ENCODE assay signal across 8 cellular contexts in the genomic region with DNA sequence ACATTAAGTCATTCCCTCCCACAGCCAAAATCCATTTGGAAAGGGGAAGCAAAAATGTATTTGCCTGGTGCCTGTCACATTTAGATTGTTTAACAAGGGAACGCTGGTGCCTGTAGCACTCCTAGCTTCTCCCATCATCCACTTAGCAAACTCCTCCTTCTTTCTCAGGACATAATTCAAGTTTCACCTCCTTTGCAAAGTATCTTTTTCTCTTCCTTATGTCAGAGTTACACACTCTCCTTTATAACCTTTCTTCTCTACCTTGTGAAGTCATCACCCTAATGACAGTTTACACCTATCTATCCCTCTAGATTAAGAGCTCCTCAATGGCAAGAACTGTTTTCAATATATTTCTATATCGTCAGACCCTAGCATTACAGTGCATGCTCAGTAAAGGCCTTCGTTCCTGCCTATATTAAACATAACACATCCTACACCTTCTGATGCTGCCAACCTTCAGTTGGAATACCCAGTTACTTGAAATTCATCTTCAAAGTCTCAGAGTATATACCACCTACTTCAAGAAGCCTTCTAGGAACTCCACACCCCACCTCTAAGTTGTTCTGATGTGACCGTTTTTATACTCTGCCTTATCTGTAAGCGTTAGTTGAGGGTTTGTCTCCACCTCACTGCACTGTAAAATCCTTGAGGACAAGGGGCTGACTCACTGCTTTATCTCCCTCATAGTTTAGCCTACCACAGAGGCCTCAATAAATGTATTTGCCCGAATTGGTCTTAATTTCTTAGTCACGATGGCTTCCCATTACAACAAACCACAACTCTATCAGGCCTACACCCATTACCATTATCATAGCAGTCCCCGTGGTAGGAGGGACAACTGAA. TPM values are rescaled to one million over a fixed set of nuclear protein-coding genes. Genes with fewer than 3 reads are reported as not detected.
A peak's percentile ranks its signal among the peaks of the same experiment; 100 is the strongest.
DNase-seq lines count a peak whose midpoint lies in the region; ATAC-seq and TF ChIP-seq lines count a peak whose summit lies in the region.

No MANE protein-coding gene starts in this region.

- H3K4me3 ChIP-seq in foreskin fibroblast (ENCODE audit: low read depth in 1 of 2, low read length in 2 of 2) = no peak overlapping the region

- POLR2A ChIA-PET in WTC11 (lab: Charles Lee) = interaction anchor here (0.5 to 0.6 kb wide), 2 partner anchors 53 to 340 kb away, joined by 3 read pairs; no protein-coding TSS in a partner anchor

- H3K9me3 Mint-ChIP-seq in WTC11 = no peaks in the 10 kb centered on the region
- no peaks in the 10 kb centered on the region for H3K9me3 Mint-ChIP-seq in stimulated activated effector memory CD8-positive, alpha-beta T cell treated with anti-CD3 and anti-CD28 coated beads, Interleukin-12 subunit alpha, Interleukin-12 subunit beta, amount 100 ng/mL, for 72 hours

- no peak for TF ChIP-seq CTCF in WTC11 (IDR thresholded peaks at IDR 0.05)
- TF ChIP-seq CTCF in foreskin fibroblast (IDR thresholded peaks at IDR 0.05; ENCODE audit: low read depth, low read length) = no peak

- peak overlapping the region; percentile 8; the same call in 1 of the 2 replicates for H3K4me3 Mint-ChIP-seq in WTC11
- peak overlapping the region; percentile 84 for H3K4me3 Mint-ChIP-seq in stimulated activated effector memory CD8-positive, alpha-beta T cell treated with anti-CD3 and anti-CD28 coated beads, Interleukin-12 subunit alpha, Interleukin-12 subunit beta, amount 100 ng/mL, for 72 hours

- ATAC-seq in WTC11 = no peak
- ATAC-seq in stimulated activated effector memory CD8-positive, alpha-beta T cell treated with anti-CD3 and anti-CD28 coated beads, Interleukin-12 subunit alpha, Interleukin-12 subunit beta, amount 100 ng/mL, for 72 hours = no peak
- no peak for ATAC-seq in GM21723 (IDR thresholded peaks at IDR 0.05; ENCODE audit: unreplicated experiment)
- no peak for ATAC-seq in HG03442 (IDR thresholded peaks at IDR 0.05; ENCODE audit: unreplicated experiment)

- peaks cover 22% of the 10 kb centered on the region for H3K4me1 Mint-ChIP-seq in WTC11
- H3K4me1 Mint-ChIP-seq in stimulated activated effector memory CD8-positive, alpha-beta T cell treated with anti-CD3 and anti-CD28 coated beads, Interleukin-12 subunit alpha, Interleukin-12 subunit beta, amount 100 ng/mL, for 72 hours = peaks cover 41% of the 10 kb centered on the region

- CTCF ChIA-PET in WTC11 (lab: Charles Lee) = interaction anchor here (1.4 kb wide), 1 partner anchor 223 kb away, joined by 5 read pairs; no protein-coding TSS in a partner anchor

- H3K36me3 Mint-ChIP-seq in WTC11 = no peaks in the 10 kb centered on the region
- H3K36me3 Mint-ChIP-seq in stimulated activated effector memory CD8-positive, alpha-beta T cell treated with anti-CD3 and anti-CD28 coated beads, Interleukin-12 subunit alpha, Interleukin-12 subunit beta, amount 100 ng/mL, for 72 hours = peaks cover 26% of the 10 kb centered on the region

- no peak overlapping the region for H3K27ac Mint-ChIP-seq in WTC11
- H3K27ac Mint-ChIP-seq in stimulated activated effector memory CD8-positive, alpha-beta T cell treated with anti-CD3 and anti-CD28 coated beads, Interleukin-12 subunit alpha, Interleukin-12 subunit beta, amount 100 ng/mL, for 72 hours = peak overlapping the region; percentile 40

- no peaks in the 10 kb centered on the region for H3K27me3 Mint-ChIP-seq in WTC11 (ENCODE audit: low read depth)

- DNase-seq in DMS53 (lab: John Stamatoyannopoulos, UW) (peak; percentile 17), DMS53 treated with DMSO at 0.1 percent for 48 hours (lab: John Stamatoyannopoulos, UW; ENCODE audit: unreplicated experiment) (no peak), WTC11 (ENCODE audit: low spot score) (no peak), foreskin fibroblast (peak; percentile 34 to 54), NCI-H2029 (lab: John Stamatoyannopoulos, UW) (no peak)
- DNase-seq in stimulated activated effector memory CD8-positive, alpha-beta T cell treated with anti-CD3 and anti-CD28 coated beads, Interleukin-12 subunit alpha, Interleukin-12 subunit beta, amount 100 ng/mL, for 72 hours (ENCODE audit: low spot score in 2 of 2) = no peak

TF ChIP-seq in WTC11, 78 proteins besides CTCF, POLR2A, EP300 and RAD21 (continues in another document):
- TF ChIP-seq, protein P1, sequence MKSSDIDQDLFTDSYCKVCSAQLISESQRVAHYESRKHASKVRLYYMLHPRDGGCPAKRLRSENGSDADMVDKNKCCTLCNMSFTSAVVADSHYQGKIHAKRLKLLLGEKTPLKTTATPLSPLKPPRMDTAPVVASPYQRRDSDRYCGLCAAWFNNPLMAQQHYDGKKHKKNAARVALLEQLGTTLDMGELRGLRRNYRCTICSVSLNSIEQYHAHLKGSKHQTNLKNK (CRISPR knock-in tag; IDR thresholded peaks at IDR 0.05) = no peak
- TF ChIP-seq, protein P2, sequence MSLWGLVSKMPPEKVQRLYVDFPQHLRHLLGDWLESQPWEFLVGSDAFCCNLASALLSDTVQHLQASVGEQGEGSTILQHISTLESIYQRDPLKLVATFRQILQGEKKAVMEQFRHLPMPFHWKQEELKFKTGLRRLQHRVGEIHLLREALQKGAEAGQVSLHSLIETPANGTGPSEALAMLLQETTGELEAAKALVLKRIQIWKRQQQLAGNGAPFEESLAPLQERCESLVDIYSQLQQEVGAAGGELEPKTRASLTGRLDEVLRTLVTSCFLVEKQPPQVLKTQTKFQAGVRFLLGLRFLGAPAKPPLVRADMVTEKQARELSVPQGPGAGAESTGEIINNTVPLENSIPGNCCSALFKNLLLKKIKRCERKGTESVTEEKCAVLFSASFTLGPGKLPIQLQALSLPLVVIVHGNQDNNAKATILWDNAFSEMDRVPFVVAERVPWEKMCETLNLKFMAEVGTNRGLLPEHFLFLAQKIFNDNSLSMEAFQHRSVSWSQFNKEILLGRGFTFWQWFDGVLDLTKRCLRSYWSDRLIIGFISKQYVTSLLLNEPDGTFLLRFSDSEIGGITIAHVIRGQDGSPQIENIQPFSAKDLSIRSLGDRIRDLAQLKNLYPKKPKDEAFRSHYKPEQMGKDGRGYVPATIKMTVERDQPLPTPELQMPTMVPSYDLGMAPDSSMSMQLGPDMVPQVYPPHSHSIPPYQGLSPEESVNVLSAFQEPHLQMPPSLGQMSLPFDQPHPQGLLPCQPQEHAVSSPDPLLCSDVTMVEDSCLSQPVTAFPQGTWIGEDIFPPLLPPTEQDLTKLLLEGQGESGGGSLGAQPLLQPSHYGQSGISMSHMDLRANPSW (CRISPR knock-in tag; conservative IDR thresholded peaks at IDR 0.05; ENCODE audit: low read depth) = no peak
- TF ChIP-seq, protein P3, sequence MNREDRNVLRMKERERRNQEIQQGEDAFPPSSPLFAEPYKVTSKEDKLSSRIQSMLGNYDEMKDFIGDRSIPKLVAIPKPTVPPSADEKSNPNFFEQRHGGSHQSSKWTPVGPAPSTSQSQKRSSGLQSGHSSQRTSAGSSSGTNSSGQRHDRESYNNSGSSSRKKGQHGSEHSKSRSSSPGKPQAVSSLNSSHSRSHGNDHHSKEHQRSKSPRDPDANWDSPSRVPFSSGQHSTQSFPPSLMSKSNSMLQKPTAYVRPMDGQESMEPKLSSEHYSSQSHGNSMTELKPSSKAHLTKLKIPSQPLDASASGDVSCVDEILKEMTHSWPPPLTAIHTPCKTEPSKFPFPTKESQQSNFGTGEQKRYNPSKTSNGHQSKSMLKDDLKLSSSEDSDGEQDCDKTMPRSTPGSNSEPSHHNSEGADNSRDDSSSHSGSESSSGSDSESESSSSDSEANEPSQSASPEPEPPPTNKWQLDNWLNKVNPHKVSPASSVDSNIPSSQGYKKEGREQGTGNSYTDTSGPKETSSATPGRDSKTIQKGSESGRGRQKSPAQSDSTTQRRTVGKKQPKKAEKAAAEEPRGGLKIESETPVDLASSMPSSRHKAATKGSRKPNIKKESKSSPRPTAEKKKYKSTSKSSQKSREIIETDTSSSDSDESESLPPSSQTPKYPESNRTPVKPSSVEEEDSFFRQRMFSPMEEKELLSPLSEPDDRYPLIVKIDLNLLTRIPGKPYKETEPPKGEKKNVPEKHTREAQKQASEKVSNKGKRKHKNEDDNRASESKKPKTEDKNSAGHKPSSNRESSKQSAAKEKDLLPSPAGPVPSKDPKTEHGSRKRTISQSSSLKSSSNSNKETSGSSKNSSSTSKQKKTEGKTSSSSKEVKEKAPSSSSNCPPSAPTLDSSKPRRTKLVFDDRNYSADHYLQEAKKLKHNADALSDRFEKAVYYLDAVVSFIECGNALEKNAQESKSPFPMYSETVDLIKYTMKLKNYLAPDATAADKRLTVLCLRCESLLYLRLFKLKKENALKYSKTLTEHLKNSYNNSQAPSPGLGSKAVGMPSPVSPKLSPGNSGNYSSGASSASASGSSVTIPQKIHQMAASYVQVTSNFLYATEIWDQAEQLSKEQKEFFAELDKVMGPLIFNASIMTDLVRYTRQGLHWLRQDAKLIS (CRISPR knock-in tag; IDR thresholded peaks at IDR 0.05; ENCODE audit: borderline replicate concordance) = no peak
- TF ChIP-seq, protein P4, sequence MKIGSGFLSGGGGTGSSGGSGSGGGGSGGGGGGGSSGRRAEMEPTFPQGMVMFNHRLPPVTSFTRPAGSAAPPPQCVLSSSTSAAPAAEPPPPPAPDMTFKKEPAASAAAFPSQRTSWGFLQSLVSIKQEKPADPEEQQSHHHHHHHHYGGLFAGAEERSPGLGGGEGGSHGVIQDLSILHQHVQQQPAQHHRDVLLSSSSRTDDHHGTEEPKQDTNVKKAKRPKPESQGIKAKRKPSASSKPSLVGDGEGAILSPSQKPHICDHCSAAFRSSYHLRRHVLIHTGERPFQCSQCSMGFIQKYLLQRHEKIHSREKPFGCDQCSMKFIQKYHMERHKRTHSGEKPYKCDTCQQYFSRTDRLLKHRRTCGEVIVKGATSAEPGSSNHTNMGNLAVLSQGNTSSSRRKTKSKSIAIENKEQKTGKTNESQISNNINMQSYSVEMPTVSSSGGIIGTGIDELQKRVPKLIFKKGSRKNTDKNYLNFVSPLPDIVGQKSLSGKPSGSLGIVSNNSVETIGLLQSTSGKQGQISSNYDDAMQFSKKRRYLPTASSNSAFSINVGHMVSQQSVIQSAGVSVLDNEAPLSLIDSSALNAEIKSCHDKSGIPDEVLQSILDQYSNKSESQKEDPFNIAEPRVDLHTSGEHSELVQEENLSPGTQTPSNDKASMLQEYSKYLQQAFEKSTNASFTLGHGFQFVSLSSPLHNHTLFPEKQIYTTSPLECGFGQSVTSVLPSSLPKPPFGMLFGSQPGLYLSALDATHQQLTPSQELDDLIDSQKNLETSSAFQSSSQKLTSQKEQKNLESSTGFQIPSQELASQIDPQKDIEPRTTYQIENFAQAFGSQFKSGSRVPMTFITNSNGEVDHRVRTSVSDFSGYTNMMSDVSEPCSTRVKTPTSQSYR (CRISPR knock-in tag; IDR thresholded peaks at IDR 0.05) = no peak
- TF ChIP-seq, protein P5, sequence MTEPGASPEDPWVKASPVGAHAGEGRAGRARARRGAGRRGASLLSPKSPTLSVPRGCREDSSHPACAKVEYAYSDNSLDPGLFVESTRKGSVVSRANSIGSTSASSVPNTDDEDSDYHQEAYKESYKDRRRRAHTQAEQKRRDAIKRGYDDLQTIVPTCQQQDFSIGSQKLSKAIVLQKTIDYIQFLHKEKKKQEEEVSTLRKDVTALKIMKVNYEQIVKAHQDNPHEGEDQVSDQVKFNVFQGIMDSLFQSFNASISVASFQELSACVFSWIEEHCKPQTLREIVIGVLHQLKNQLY (CRISPR knock-in tag; IDR thresholded peaks at IDR 0.05) = no peak

RNA-seq across cellular contexts. Expression of a gene that starts 1.0 kb away (rescaled TPM):
- 37.1 to 41.7 TPM (median 39.3 TPM) in 3 replicates for total RNA-seq in WTC11 (2021)

Comparison
In these comparisons a context has a peak if more than half of its experiments do, and no peak if none do; other contexts are left out.
1. DNase-seq: peak in DMS53 (single experiment) and foreskin fibroblast (2 of 2); none in DMS53 treated with DMSO at 0.1 percent for 48 hours (single experiment), WTC11 (single experiment), stimulated activated effector memory CD8-positive, alpha-beta T cell treated with anti-CD3 and anti-CD28 coated beads, Interleukin-12 subunit alpha, Interleukin-12 subunit beta, amount 100 ng/mL, for 72 hours (0 of 2) and NCI-H2029 (single experiment).